ENCODE assay signal across 1 cellular context in genomic region chr19:39349326-39349725, GRCh38.
TF ChIP-seq lines count a peak whose summit lies in the region.

No MANE protein-coding gene starts in this region.

TF ChIP-seq in K562, 482 proteins besides CTCF, POLR2A, EP300 and RAD21:
- TF ChIP-seq NCOA6 (IDR thresholded peaks at IDR 0.05) (no peak), HMGXB4 (CRISPR knock-in tag; IDR thresholded peaks at IDR 0.05) (no peak), HMBOX1 (IDR thresholded peaks at IDR 0.05) (0 out of 2 replicates have a peak, but pooled peaks have one; percentile 11), ERF (CRISPR knock-in tag; IDR thresholded peaks at IDR 0.05) (no peak), ZNF280B (CRISPR knock-in tag; IDR thresholded peaks at IDR 0.05) (no peak), ZNF395 (CRISPR knock-in tag; IDR thresholded peaks at IDR 0.05) (no peak), EWSR1 (IDR thresholded peaks at IDR 0.05; ENCODE audit: borderline replicate concordance, low read depth, partially characterized antibody) (no peak), MBD2 (IDR thresholded peaks at IDR 0.05; ENCODE audit: borderline replicate concordance, low read depth) (no peak)
